ENCODE assay signal across 24 cellular contexts in genomic region chr16:20326336-20326735, GRCh38. TPM values are rescaled to one million over a fixed set of nuclear protein-coding genes. Genes with fewer than 3 reads are reported as not detected.
DNase-seq lines count a peak whose midpoint lies in the region; ATAC-seq, FAIRE-seq and TF ChIP-seq lines count a peak whose summit lies in the region.
"Had no signal": no experiment of that assay in that cellular context is flagged by ENCODE, and none has a peak within 500 bp of the region (broad histone marks: within the 10 kb centered on the region; RNA-seq: fewer than 3 reads in every experiment).

No MANE protein-coding gene starts in this region.

- TF ChIP-seq POLR2A in HepG2 (IDR thresholded peaks at IDR 0.05; ENCODE audit: insufficient read depth in 1 of 2, low read depth in 2 of 2, low read length in 2 of 2) (no peak), right lobe of liver (IDR thresholded peaks at IDR 0.05) (no peak)

- H3K9ac ChIP-seq in HepG2 (ENCODE audit: insufficient read depth, low read depth, low read length), result no peak overlapping the region
- H3K9ac ChIP-seq in rectal smooth muscle tissue (ENCODE audit: low read length), result no peak overlapping the region

- WGBS in HepG2 (ENCODE audit: low lambda C conversion rate), result 11% methylated on average over 3 of the region's 3 CpGs
- 60% methylated on average over 3 of the region's 3 CpGs for WGBS in right lobe of liver (ENCODE audit: insufficient coverage, low coverage, low lambda C conversion rate, missing lambda C conversion rate)

- no peaks in the 10 kb centered on the region for H4K20me1 ChIP-seq in HepG2 (ENCODE audit: insufficient read depth, low read length)

- CTCF ChIA-PET in HepG2 (lab: Yijun Ruan, JAX; ENCODE audit: low intra/inter-chr PET ratio, low total read pairs), result no interaction called here

- no peak for TF ChIP-seq EP300 in HepG2 (IDR thresholded peaks at IDR 0.05; ENCODE audit: low read depth in 2 of 2, low read length in 2 of 2)
- no peak for TF ChIP-seq EP300 in HepG2 (CRISPR knock-in tag; IDR thresholded peaks at IDR 0.05; ENCODE audit: borderline replicate concordance)

- H3K9me3 ChIP-seq in HepG2 (ENCODE audit: low read length) (no peaks in the 10 kb centered on the region), right lobe of liver (no peaks in the 10 kb centered on the region), mucosa of descending colon (no peaks in the 10 kb centered on the region)
- H3K9me3 ChIP-seq: A549, Caco-2 had no signal

- no peak overlapping the region for H2AFZ ChIP-seq in HepG2 (ENCODE audit: low read length)

- no peak overlapping the region for H3K4me2 ChIP-seq in HepG2 (ENCODE audit: low read depth, low read length)
- H3K4me2 ChIP-seq: A549 had no signal

- TF ChIP-seq RAD21 in HepG2 (CRISPR knock-in tag; IDR thresholded peaks at IDR 0.05), result no peak

- no peaks in the 10 kb centered on the region for H3K79me2 ChIP-seq in HepG2 (ENCODE audit: insufficient read depth, low read length)

- no peaks in the 10 kb centered on the region; a peak in 1 of 5 replicates for H3K27me3 ChIP-seq in HepG2 (ENCODE audit: control insufficient read depth in 1 of 2, insufficient read depth in 2 of 2, low read length in 2 of 2)
- no peaks in the 10 kb centered on the region for H3K27me3 ChIP-seq in right lobe of liver
- no peaks in the 10 kb centered on the region for H3K27me3 ChIP-seq in rectal smooth muscle tissue (ENCODE audit: control insufficient read depth, insufficient read depth, low read length)

- ATAC-seq in HepG2 (no peak), right lobe of liver (no peak), mucosa of descending colon (peak; percentile 88)
- ATAC-seq: A549, GM12878 had no signal

- H3K4me1 ChIP-seq in HepG2 (ENCODE audit: insufficient read depth, low read length) (peaks cover 27% of the 10 kb centered on the region), right lobe of liver (no peaks in the 10 kb centered on the region), mucosa of descending colon (ENCODE audit: low read depth) (no peaks in the 10 kb centered on the region), rectal smooth muscle tissue (ENCODE audit: control insufficient read depth, insufficient read depth, low read length) (no peaks in the 10 kb centered on the region)
- H3K4me1 ChIP-seq: A549, Caco-2 had no signal

- H3K27ac ChIP-seq in HepG2 (ENCODE audit: extremely low read length, insufficient read depth, low read length), result no peak overlapping the region
- no peak overlapping the region for H3K27ac ChIP-seq in right lobe of liver
- no peak overlapping the region for H3K27ac ChIP-seq in rectal smooth muscle tissue (ENCODE audit: low read depth, low read length)
- H3K27ac ChIP-seq: 22Rv1, A549, C4-2B, HL-60 had no signal

- H3K4me3 ChIP-seq in HepG2 (replicated peaks in 1 of 3; ENCODE audit: insufficient read depth in 1 of 3, low read depth in 2 of 3, low read length in 3 of 3), result no peak overlapping the region
- H3K4me3 ChIP-seq in right lobe of liver, result no peak overlapping the region
- no peak overlapping the region for H3K4me3 ChIP-seq in mucosa of descending colon
- H3K4me3 ChIP-seq in rectal smooth muscle tissue (ENCODE audit: low read length), result peak overlapping the region; percentile 16
- H3K4me3 ChIP-seq: A549, GM12878 had no signal

- POLR2A ChIA-PET in HepG2 (lab: Yijun Ruan, JAX), result no interaction called here

- BruUV-seq in HepG2 (replicated peaks; lab: Mats Ljungman, UMichigan), result no TSS peak

- peak; percentile 4 for FAIRE-seq in HepG2 (lab: Jason Lieb, UNC)
- FAIRE-seq: A549, D721Med, GM12878, GM19239, H1 had no signal

- in situ Hi-C loops in HepG2 (cut with HindIII; ENCODE audit: extremely low pct_ligation_motif_present, low pct_unique_long_range_greater_than_20kb), result no loop called here

- no peaks in the 10 kb centered on the region for H3K36me3 ChIP-seq in HepG2 (replicated peaks in 1 of 2; ENCODE audit: control insufficient read depth in 1 of 2, insufficient read depth in 2 of 2, low read length in 2 of 2)
- H3K36me3 ChIP-seq in right lobe of liver, result no peaks in the 10 kb centered on the region
- no peaks in the 10 kb centered on the region for H3K36me3 ChIP-seq in mucosa of descending colon (ENCODE audit: low read depth)
- no peaks in the 10 kb centered on the region for H3K36me3 ChIP-seq in rectal smooth muscle tissue (ENCODE audit: control insufficient read depth, insufficient read depth, low read length)

- intact Hi-C loops in HepG2 (cut with micrococcal nuclease; ENCODE audit: unreplicated experiment) (no loop called here), right lobe of liver (cut with DNase I) (no loop called here), mucosa of descending colon (cut with DNase I, micrococcal nuclease) (no loop called here)

- no peak for TF ChIP-seq CTCF in HepG2 (CRISPR knock-in tag; IDR thresholded peaks at IDR 0.05)
- no peak for TF ChIP-seq CTCF in right lobe of liver (IDR thresholded peaks at IDR 0.05)
- TF ChIP-seq CTCF in mucosa of descending colon (IDR thresholded peaks at IDR 0.05), result no peak

- DNase-seq in HepG2 (ENCODE audit: low spot score), result no peak
- DNase-seq in right lobe of liver, result no peak
- peak in 1 of 3 donors; percentile 4 for DNase-seq in mucosa of descending colon
- DNase-seq in OCI-M1 (lab: John Stamatoyannopoulos, UW), result no peak
- no peak for DNase-seq in GM03348 (ENCODE audit: low spot score)
- no peak for DNase-seq in NCI-H2196 treated with DMSO at 0.1 percent for 48 hours (lab: John Stamatoyannopoulos, UW; ENCODE audit: unreplicated experiment)
- DNase-seq: AML-193; Caco-2; CD4-positive, alpha-beta T cell; DMS79 treated with DMSO at 0.1 percent for 48 hours; GF-D8; H9; IMR-90 had no signal

TF ChIP-seq in HepG2, 621 proteins besides CTCF, POLR2A, EP300 and RAD21 (continues in another document):
- no peak for TF ChIP-seq ZNF704 (CRISPR knock-in tag; IDR thresholded peaks at IDR 0.05; ENCODE audit: borderline replicate concordance)

RNA-seq across cellular contexts. Expression of gene GP2, which starts 1.0 kb away (rescaled TPM):
- total RNA-seq in HepG2 (2016; rRNA removed; fragmentation: Illumina TruSeq; extraction: Trizol) (0.69 and 0.88 TPM in 2 replicates), right lobe of liver (under 1 TPM in 1 of 6 experiments, not detected in 5; 0.12 TPM), mucosa of descending colon (1 to 10 TPM in 2 of 3 donors, under 1 TPM in 1; 0.85 to 6.2 (median 2.5) TPM)
- total RNA-seq in HepG2 (2016; cell fraction: cytosol; rRNA removed; fragmentation: Illumina TruSeq; extraction: Trizol; ENCODE audit: low read depth), result 0.30 TPM in 1 of 2 replicates, not detected in the other
- total RNA-seq in HepG2 (2016; cell fraction: insoluble cytoplasmic fraction; rRNA removed; fragmentation: Illumina TruSeq; extraction: Trizol), result 0.49 and 0.76 TPM in 2 replicates
- 0.34 and 0.48 TPM in 2 replicates for total RNA-seq in HepG2 (2016; cell fraction: membrane; rRNA removed; fragmentation: Illumina TruSeq; extraction: Trizol)
- 0.93 and 1.8 TPM in 2 replicates for total RNA-seq in HepG2 (2016; cell fraction: nucleus; rRNA removed; fragmentation: Illumina TruSeq; extraction: Trizol)
- polyA plus RNA-seq in HepG2 (2011; rRNA removed), result 0.15 and 0.25 TPM in 2 replicates
- polyA plus RNA-seq in HepG2 (2011; cell fraction: cytosol; rRNA removed), result 0.19 and 0.36 TPM in 2 replicates
- polyA plus RNA-seq in HepG2 (2011; cell fraction: nucleus; rRNA removed), result 0.16 TPM in 1 of 2 replicates, not detected in the other
- not detected in 2 replicates for polyA plus RNA-seq in HepG2 (2012)
- 0.09 and 0.18 TPM in 2 replicates for polyA plus RNA-seq in HepG2 (2016; cell fraction: cytosol; fragmentation: Illumina TruSeq; extraction: Trizol; ENCODE audit: low read depth)
- polyA plus RNA-seq in HepG2 (2016; cell fraction: insoluble cytoplasmic fraction; fragmentation: Illumina TruSeq; extraction: Trizol; ENCODE audit: low read depth), result 0.34 and 0.84 TPM in 2 replicates
- polyA plus RNA-seq in HepG2 (2016; cell fraction: membrane; fragmentation: Illumina TruSeq; extraction: Trizol; ENCODE audit: low read depth), result 0.08 TPM in 1 of 2 replicates, not detected in the other
- polyA plus RNA-seq in HepG2 (2016; cell fraction: nucleus; fragmentation: Illumina TruSeq; extraction: Trizol; ENCODE audit: insufficient read depth, low read depth), result 0.73 and 1.5 TPM in 2 replicates
- polyA minus RNA-seq in HepG2 (2011; rRNA and poly(A)+ RNA removed; ENCODE audit: low replicate concordance), result 0.24 TPM in 1 of 2 replicates, not detected in the other
- not detected in 2 replicates for polyA minus RNA-seq in HepG2 (2011; cell fraction: cytosol; rRNA and poly(A)+ RNA removed)
- polyA minus RNA-seq in HepG2 (2011; cell fraction: nucleus; rRNA and poly(A)+ RNA removed), result not detected in 2 replicates
- total RNA-seq: Caco-2; CD4-positive, alpha-beta T cell; H1; H9; HT1080; IMR-90 had no signal
- polyA plus RNA-seq: A549, BJ, GM12878, H1, IMR-90 had no signal

RNA-seq across cellular contexts. Expression of gene UMOD, which starts 26.2 kb away (rescaled TPM):
- not detected in 2 replicates for total RNA-seq in HepG2 (2016; rRNA removed; fragmentation: Illumina TruSeq; extraction: Trizol)
- total RNA-seq in HepG2 (2016; cell fraction: cytosol; rRNA removed; fragmentation: Illumina TruSeq; extraction: Trizol; ENCODE audit: low read depth), result not detected in 2 replicates
- total RNA-seq in HepG2 (2016; cell fraction: insoluble cytoplasmic fraction; rRNA removed; fragmentation: Illumina TruSeq; extraction: Trizol), result not detected in 2 replicates
- total RNA-seq in HepG2 (2016; cell fraction: membrane; rRNA removed; fragmentation: Illumina TruSeq; extraction: Trizol), result not detected in 2 replicates
- not detected in 2 replicates for total RNA-seq in HepG2 (2016; cell fraction: nucleus; rRNA removed; fragmentation: Illumina TruSeq; extraction: Trizol)
- not detected in 2 replicates for polyA plus RNA-seq in HepG2 (2011; rRNA removed)
- not detected in 2 replicates for polyA plus RNA-seq in HepG2 (2011; cell fraction: cytosol; rRNA removed)
- not detected in 2 replicates for polyA plus RNA-seq in HepG2 (2011; cell fraction: nucleus; rRNA removed)
- not detected in 2 replicates for polyA plus RNA-seq in HepG2 (2012)
- not detected in 2 replicates for polyA plus RNA-seq in HepG2 (2016; cell fraction: cytosol; fragmentation: Illumina TruSeq; extraction: Trizol; ENCODE audit: low read depth)
- not detected in 2 replicates for polyA plus RNA-seq in HepG2 (2016; cell fraction: insoluble cytoplasmic fraction; fragmentation: Illumina TruSeq; extraction: Trizol; ENCODE audit: low read depth)
- not detected in 2 replicates for polyA plus RNA-seq in HepG2 (2016; cell fraction: membrane; fragmentation: Illumina TruSeq; extraction: Trizol; ENCODE audit: low read depth)
- polyA plus RNA-seq in HepG2 (2016; cell fraction: nucleus; fragmentation: Illumina TruSeq; extraction: Trizol; ENCODE audit: insufficient read depth, low read depth), result not detected in 2 replicates
- not detected in 2 replicates for polyA minus RNA-seq in HepG2 (2011; rRNA and poly(A)+ RNA removed; ENCODE audit: low replicate concordance)
- not detected in 2 replicates for polyA minus RNA-seq in HepG2 (2011; cell fraction: cytosol; rRNA and poly(A)+ RNA removed)
- polyA minus RNA-seq in HepG2 (2011; cell fraction: nucleus; rRNA and poly(A)+ RNA removed), result not detected in 2 replicates
- total RNA-seq in right lobe of liver, result not detected
- total RNA-seq in mucosa of descending colon, result not detected
- total RNA-seq: Caco-2; CD4-positive, alpha-beta T cell; GM12878; H1; H9; HT1080; IMR-90 had no signal
- polyA plus RNA-seq: A549, BJ, GM12878, H1, IMR-90 had no signal
